9 cellular contexts compared by ENCODE assay signal in genomic region chr3:72177075-72178050, GRCh38.
A peak's percentile ranks its signal among the peaks of the same experiment; 100 is the strongest.
DNase-seq lines count a peak whose midpoint lies in the region; ATAC-seq and TF ChIP-seq lines count a peak whose summit lies in the region.
"Had no signal": no experiment of that assay in that cellular context is flagged by ENCODE, and none has a peak within 500 bp of the region (broad histone marks: within the 10 kb centered on the region; RNA-seq: fewer than 3 reads in every experiment).

No MANE protein-coding gene starts in this region.

- no peaks in the 10 kb centered on the region for H3K36me3 ChIP-seq in colonic mucosa

- no peaks in the 10 kb centered on the region for H3K4me1 ChIP-seq in colonic mucosa

- no peak overlapping the region for H3K27ac Mint-ChIP-seq in natural killer cell treated with Interleukin-12 subunit alpha and Interleukin-12 subunit beta and Interleukin-15 and Interleukin-18, amount 100 ng/mL, for 72 hours

- peaks cover 9% of the 10 kb centered on the region in 2 donors for H3K4me1 Mint-ChIP-seq in natural killer cell treated with Interleukin-12 subunit alpha and Interleukin-12 subunit beta and Interleukin-15 and Interleukin-18, amount 100 ng/mL, for 72 hours (ENCODE audit: low read depth in 2 of 2)

- H3K9me3 ChIP-seq in colonic mucosa = no peaks in the 10 kb centered on the region

- no peak overlapping the region for H3K27ac ChIP-seq in colonic mucosa

- H3K4me3 ChIP-seq in colonic mucosa = no peak overlapping the region

- intact Hi-C loops in colonic mucosa (cut with DNase I) = no loop called here

- H3K27me3 ChIP-seq in colonic mucosa = no peaks in the 10 kb centered on the region

- H3K36me3 Mint-ChIP-seq in natural killer cell treated with Interleukin-12 subunit alpha and Interleukin-12 subunit beta and Interleukin-15 and Interleukin-18, amount 100 ng/mL, for 72 hours = no peaks in the 10 kb centered on the region

- peak overlapping the region; percentile 25 for H3K4me3 Mint-ChIP-seq in natural killer cell treated with Interleukin-12 subunit alpha and Interleukin-12 subunit beta and Interleukin-15 and Interleukin-18, amount 100 ng/mL, for 72 hours

- peaks cover 43 to 76% of the 10 kb centered on the region in 2 donors for H3K27me3 Mint-ChIP-seq in natural killer cell treated with Interleukin-12 subunit alpha and Interleukin-12 subunit beta and Interleukin-15 and Interleukin-18, amount 100 ng/mL, for 72 hours

- TF ChIP-seq CTCF in colonic mucosa (IDR thresholded peaks at IDR 0.05) = no peak

- DNase-seq in ELF-1 (ENCODE audit: low read depth, low spot score) (peak; percentile 58), M059J (ENCODE audit: low read depth) (peak; percentile 11), colonic mucosa (peak; percentile 28), NCI-H1105 treated with DMSO at 0.1 percent for 48 hours (lab: John Stamatoyannopoulos, UW) (no peak), NCI-H526 treated with DMSO at 0.1 percent for 48 hours (lab: John Stamatoyannopoulos, UW) (no peak), globus pallidus (ENCODE audit: low spot score) (no peak)
- no peak for DNase-seq in natural killer cell treated with Interleukin-12 subunit alpha and Interleukin-12 subunit beta and Interleukin-15 and Interleukin-18, amount 100 ng/mL, for 72 hours (ENCODE audit: low spot score)

- peak overlapping the region in 1 of 2 donors; percentile 42 for H3K9ac ChIP-seq in colonic mucosa (ENCODE audit: low read depth in 2 of 2, low read length in 2 of 2)

- ATAC-seq in GM19467 (IDR thresholded peaks at IDR 0.05; ENCODE audit: unreplicated experiment) = peak; percentile 28
- peak; percentile 32 to 41 for ATAC-seq in natural killer cell treated with Interleukin-12 subunit alpha and Interleukin-12 subunit beta and Interleukin-15 and Interleukin-18, amount 100 ng/mL, for 72 hours
- ATAC-seq: Panc1 had no signal

- H3K9me3 Mint-ChIP-seq in natural killer cell treated with Interleukin-12 subunit alpha and Interleukin-12 subunit beta and Interleukin-15 and Interleukin-18, amount 100 ng/mL, for 72 hours = no peaks in the 10 kb centered on the region

Comparison
In these comparisons a context has a peak if more than half of its experiments do, and no peak if none do; other contexts are left out.
1. DNase-seq: peak in ELF-1 (single experiment), M059J (single experiment) and colonic mucosa (single experiment); none in natural killer cell treated with Interleukin-12 subunit alpha and Interleukin-12 subunit beta and Interleukin-15 and Interleukin-18, amount 100 ng/mL, for 72 hours (single experiment), NCI-H1105 treated with DMSO at 0.1 percent for 48 hours (single experiment), NCI-H526 treated with DMSO at 0.1 percent for 48 hours (single experiment) and globus pallidus (single experiment).